ENCODE assay signal across 1 cellular context in genomic region chr10:44619521-44619920, GRCh38.
TF ChIP-seq lines count a peak whose summit lies in the region.

No MANE protein-coding gene starts in this region.

TF ChIP-seq in SK-N-SH, 30 proteins besides CTCF, POLR2A, EP300 and RAD21 (continued from another document):
- TF ChIP-seq FOXJ3 (CRISPR knock-in tag; IDR thresholded peaks at IDR 0.05) (no peak), NRF1 (IDR thresholded peaks at IDR 0.05; ENCODE audit: low read depth, low read length) (no peak), SIN3A (IDR thresholded peaks at IDR 0.05; ENCODE audit: borderline replicate concordance, low read depth, low read length) (no peak), PBX3 (IDR thresholded peaks at IDR 0.05) (no peak), NFIC (IDR thresholded peaks at IDR 0.05; ENCODE audit: borderline replicate concordance) (no peak), MEF2A (IDR thresholded peaks at IDR 0.05; ENCODE audit: borderline replicate concordance, low read depth) (no peak), MXI1 (IDR thresholded peaks at IDR 0.05; ENCODE audit: low read depth, low read length) (no peak), TEAD4 (IDR thresholded peaks at IDR 0.05; ENCODE audit: borderline replicate concordance, insufficient read depth) (no peak), IRF3 (IDR thresholded peaks at IDR 0.05; ENCODE audit: low read depth, low read length) (no peak), RFX5 (IDR thresholded peaks at IDR 0.05; ENCODE audit: low read length) (no peak), GABPA (IDR thresholded peaks at IDR 0.05; ENCODE audit: low read depth) (no peak), USF1 (IDR thresholded peaks at IDR 0.05; ENCODE audit: borderline replicate concordance, low read depth) (no peak), RXRA (IDR thresholded peaks at IDR 0.05; ENCODE audit: borderline replicate concordance, low read depth) (no peak), FOSL2 (IDR thresholded peaks at IDR 0.05; ENCODE audit: borderline replicate concordance, low read depth) (no peak), MAX (IDR thresholded peaks at IDR 0.05; ENCODE audit: low read depth) (no peak)
TF ChIP-seq in SK-N-SH: peak in this region for 0.
